2 cellular contexts compared by ENCODE assay signal in the genomic region with DNA sequence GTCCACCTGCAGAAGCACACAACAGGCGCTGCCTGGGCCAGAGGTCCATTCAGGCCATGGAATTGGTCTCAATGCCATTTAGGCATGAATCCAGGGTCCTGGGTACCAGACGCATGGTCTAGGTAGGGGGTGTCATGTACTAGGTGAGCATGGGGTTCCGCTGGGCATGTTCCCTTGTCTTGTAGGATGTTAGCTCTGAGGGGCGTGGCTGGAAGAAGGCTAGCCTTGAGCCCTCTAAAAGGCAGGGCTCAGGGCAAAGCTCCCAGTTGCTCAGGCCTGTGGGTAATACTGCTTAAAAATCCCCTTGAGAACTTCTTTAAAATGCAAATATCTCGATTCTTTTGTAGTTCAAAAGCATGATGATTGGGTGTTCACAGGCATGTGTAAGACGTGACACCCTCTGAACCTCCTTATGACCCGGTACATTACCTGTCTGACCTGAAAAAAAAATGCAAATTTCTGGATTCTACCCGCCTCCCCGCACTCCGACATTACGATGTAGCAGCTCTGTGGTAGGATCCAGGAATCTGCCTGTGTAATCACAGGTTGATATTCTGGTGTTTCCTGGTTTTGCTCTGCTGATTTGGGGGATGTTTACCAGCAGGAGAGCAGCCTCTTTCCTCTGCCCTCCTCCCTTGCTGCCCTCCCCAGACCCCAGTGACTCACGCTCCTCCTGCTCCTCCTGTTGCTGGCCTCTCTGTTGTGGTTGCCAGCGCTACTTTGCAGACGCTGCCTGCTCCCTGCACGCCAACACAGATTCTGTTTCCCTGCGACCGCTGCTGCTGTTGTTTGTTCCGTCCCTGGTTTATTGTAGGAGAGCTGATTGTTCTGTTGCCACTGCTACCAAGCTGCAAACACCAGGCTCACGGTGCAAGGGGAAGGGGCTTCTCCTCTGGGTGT.
TF ChIP-seq lines count a peak whose summit lies in the region.

No MANE protein-coding gene starts in this region.

TF ChIP-seq in GM12891, 5 proteins besides CTCF, POLR2A, EP300 and RAD21:
- TF ChIP-seq POU2F2 (IDR thresholded peaks at IDR 0.05; ENCODE audit: low read depth, low read length) (peak; percentile 80), TAF1 (IDR thresholded peaks at IDR 0.05; ENCODE audit: low read depth, low read length) (0 out of 2 replicates have a peak, but pooled peaks have one; percentile 26), PAX5 (IDR thresholded peaks at IDR 0.05; ENCODE audit: insufficient read depth, low read length, severe bottlenecking) (peak; percentile 47), POLR2AphosphoS5 (IDR thresholded peaks at IDR 0.05; ENCODE audit: low read depth, low read length) (peak; percentile 56; the same call in 1 of the 2 replicates), SPI1 (IDR thresholded peaks at IDR 0.05; ENCODE audit: low read depth, low read length) (no peak)
TF ChIP-seq in GM12891: peak in this region for 4.

TF ChIP-seq in endothelial cell of umbilical vein, 7 proteins besides CTCF, POLR2A, EP300 and RAD21:
- TF ChIP-seq JUN (IDR thresholded peaks at IDR 0.05; ENCODE audit: borderline replicate concordance, insufficient read depth, insufficient read length, low read depth): peak; percentile 82
- TF ChIP-seq MYC (IDR thresholded peaks at IDR 0.05; ENCODE audit: low read depth, low read length): no peak
- peak; percentile 53 for TF ChIP-seq POLR2AphosphoS5 (IDR thresholded peaks at IDR 0.05; ENCODE audit: insufficient read depth, low read depth, low read length)
- peak; percentile 86 for TF ChIP-seq FOS (IDR thresholded peaks at IDR 0.05; ENCODE audit: borderline replicate concordance, insufficient read depth, low read length)
- TF ChIP-seq EZH2 (IDR thresholded peaks at IDR 0.05; ENCODE audit: borderline replicate concordance, low read depth, low read length, severe bottlenecking): no peak
- TF ChIP-seq, protein P1, sequence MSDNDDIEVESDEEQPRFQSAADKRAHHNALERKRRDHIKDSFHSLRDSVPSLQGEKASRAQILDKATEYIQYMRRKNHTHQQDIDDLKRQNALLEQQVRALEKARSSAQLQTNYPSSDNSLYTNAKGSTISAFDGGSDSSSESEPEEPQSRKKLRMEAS (IDR thresholded peaks at IDR 0.05; ENCODE audit: insufficient read depth, insufficient read length): peak; percentile 35
- no peak for TF ChIP-seq GATA2 (IDR thresholded peaks at IDR 0.05; ENCODE audit: insufficient read depth, insufficient read length, low read depth, low read length)
TF ChIP-seq in endothelial cell of umbilical vein: peak in this region for 4.
